Comparison of ENCODE assay signal across 8 cellular contexts in genomic region chr1:40802078-40803075, GRCh38. TPM values are rescaled to one million over a fixed set of nuclear protein-coding genes. Genes with fewer than 3 reads are reported as not detected.
DNase-seq lines count a peak whose midpoint lies in the region; ATAC-seq and TF ChIP-seq lines count a peak whose summit lies in the region.

No MANE protein-coding gene starts in this region.

- DNase-seq in CD8-positive, alpha-beta T cell: peak; percentile 69 to 88 (median 84)
- DNase-seq in GM23338 (ENCODE audit: low spot score): peak; percentile 97
- peak; percentile 67 for DNase-seq in NCI-H2107 (lab: John Stamatoyannopoulos, UW)
- DNase-seq in activated CD4-positive, alpha-beta T cell treated with anti-CD3 and anti-CD28 coated beads, Interleukin-2, amount 50 U/mL, for 4 hours: peak; percentile 80 to 83
- peak; percentile 94 for DNase-seq in ecto neural progenitor cell (ENCODE audit: low spot score)
- DNase-seq in medulla oblongata (ENCODE audit: extremely low spot score): peak; percentile 52
- peak; percentile 67 to 87 (median 74) for DNase-seq in stimulated activated CD4-positive, alpha-beta T cell treated with anti-CD3 and anti-CD28 coated beads, TNF-alpha, amount 100 ng/mL, for 48 hours (ENCODE audit: low read depth in 3 of 3)
- no peak for DNase-seq in NCI-H510A treated with DMSO at 0.1 percent for 48 hours (lab: John Stamatoyannopoulos, UW)

- peak overlapping the region; percentile 75 for H3K27ac Mint-ChIP-seq in CD8-positive, alpha-beta T cell
- no peak overlapping the region for H3K27ac Mint-ChIP-seq in GM23338

- H3K4me1 ChIP-seq in CD8-positive, alpha-beta T cell (ENCODE audit: insufficient read depth, low read length): peaks cover 28% of the 10 kb centered on the region
- H3K4me1 ChIP-seq in GM23338 (ENCODE audit: insufficient read depth): peaks cover 53% of the 10 kb centered on the region

- CTCF ChIA-PET in CD8-positive, alpha-beta T cell (lab: Charles Lee): interaction anchor here (1.0 to 1.5 kb wide), 2 partner anchors 26 to 28 kb away, joined by 3 to 8 read pairs; no protein-coding TSS in a partner anchor

- H3K4me3 ChIP-seq in CD8-positive, alpha-beta T cell (ENCODE audit: low read depth, low read length): peak overlapping the region; percentile 87
- H3K4me3 ChIP-seq in GM23338: peak overlapping the region; percentile 57

- no peaks in the 10 kb centered on the region for H3K36me3 ChIP-seq in CD8-positive, alpha-beta T cell (ENCODE audit: insufficient read depth, low read length)
- no peaks in the 10 kb centered on the region for H3K36me3 ChIP-seq in GM23338 (ENCODE audit: insufficient read depth)

- H3K9me3 ChIP-seq in CD8-positive, alpha-beta T cell (ENCODE audit: low read length): no peaks in the 10 kb centered on the region

- H3K27ac ChIP-seq in CD8-positive, alpha-beta T cell (ENCODE audit: low read depth, low read length): peak overlapping the region; percentile 49
- no peak overlapping the region for H3K27ac ChIP-seq in GM23338 (ENCODE audit: low read depth)

- H2AFZ ChIP-seq in GM23338: peak overlapping the region; percentile 91

- H3K36me3 Mint-ChIP-seq in CD8-positive, alpha-beta T cell: no peaks in the 10 kb centered on the region
- H3K36me3 Mint-ChIP-seq in GM23338 (ENCODE audit: low read depth): no peaks in the 10 kb centered on the region

- no peaks in the 10 kb centered on the region for H3K27me3 ChIP-seq in CD8-positive, alpha-beta T cell (ENCODE audit: insufficient read depth, low read length)
- peaks cover 18% of the 10 kb centered on the region; the same call in 1 of the 2 replicates for H3K27me3 ChIP-seq in GM23338 (ENCODE audit: insufficient read depth)

- peak; percentile 95 for ATAC-seq in CD8-positive, alpha-beta T cell
- peak; percentile 60 for ATAC-seq in GM23338

- peak overlapping the region; percentile 78 for H3K4me2 ChIP-seq in GM23338

- intact Hi-C loops in CD8-positive, alpha-beta T cell (cut with DNase I, micrococcal nuclease): loop anchor here (1.0 to 5.0 kb wide), 9 partner anchors 16 to 180 kb away; partner anchors contain the start of genes CITED4 (in 2 of the 2), NFYC (in 2 of the 2) and RIMS3 (in 2 of the 2)

- no peaks in the 10 kb centered on the region for H3K79me2 ChIP-seq in GM23338 (replicated peaks; ENCODE audit: insufficient read depth)

- no peaks in the 10 kb centered on the region for H4K20me1 ChIP-seq in GM23338 (replicated peaks; ENCODE audit: insufficient read depth)

- peaks cover 28% of the 10 kb centered on the region for H3K4me1 Mint-ChIP-seq in CD8-positive, alpha-beta T cell (ENCODE audit: low read depth)
- peaks cover 64% of the 10 kb centered on the region for H3K4me1 Mint-ChIP-seq in GM23338

- no peaks in the 10 kb centered on the region for H3K9me2 ChIP-seq in GM23338 (ENCODE audit: insufficient read depth)

- H3K9me3 Mint-ChIP-seq in CD8-positive, alpha-beta T cell: no peaks in the 10 kb centered on the region
- no peaks in the 10 kb centered on the region for H3K9me3 Mint-ChIP-seq in GM23338

- POLR2A ChIA-PET in CD8-positive, alpha-beta T cell (lab: Charles Lee): interaction anchor here (0.6 to 0.9 kb wide), 2 partner anchors 20 to 74 kb away, joined by 3 read pairs; no protein-coding TSS in a partner anchor

- H3K27me3 Mint-ChIP-seq in CD8-positive, alpha-beta T cell (ENCODE audit: low read depth): no peaks in the 10 kb centered on the region
- peaks cover 18% of the 10 kb centered on the region for H3K27me3 Mint-ChIP-seq in GM23338 (ENCODE audit: insufficient read depth, low read depth, poor library complexity)

- peak overlapping the region; percentile 74 for H3K4me3 Mint-ChIP-seq in CD8-positive, alpha-beta T cell
- H3K4me3 Mint-ChIP-seq in GM23338: peak overlapping the region; percentile 59

- H3F3A ChIP-seq in GM23338 (replicated peaks; ENCODE audit: low read depth): no peaks in the 10 kb centered on the region; the same call in 1 of the 2 replicates

- no peak for TF ChIP-seq CTCF in CD8-positive, alpha-beta T cell (IDR thresholded peaks at IDR 0.05)
- TF ChIP-seq CTCF in GM23338 (conservative IDR thresholded peaks at IDR 0.05; ENCODE audit: low read depth in 2 of 2): no peak

TF ChIP-seq in GM23338, 12 proteins besides CTCF, POLR2A, EP300 and RAD21:
- TF ChIP-seq EZH2phosphoT487 (IDR thresholded peaks at IDR 0.05; ENCODE audit: unreplicated experiment) (no peak), ETS1 (IDR thresholded peaks at IDR 0.05) (no peak), ZNF331 (CRISPR knock-in tag; IDR thresholded peaks at IDR 0.05; ENCODE audit: low read depth) (no peak), NANOG (IDR thresholded peaks at IDR 0.05; ENCODE audit: borderline replicate concordance) (no peak), ZNF114 (CRISPR knock-in tag; IDR thresholded peaks at IDR 0.05) (no peak), EZH2 (IDR thresholded peaks at IDR 0.05; ENCODE audit: low read depth, unreplicated experiment) (no peak), REST (IDR thresholded peaks at IDR 0.05; ENCODE audit: unreplicated experiment) (no peak), STAT1 (IDR thresholded peaks at IDR 0.05; ENCODE audit: unreplicated experiment) (no peak), POLR2AphosphoS5 (IDR thresholded peaks at IDR 0.05; ENCODE audit: low read depth) (no peak)

RNA-seq across cellular contexts. Expression of gene KCNQ4, which starts 18.8 kb away (rescaled TPM):
- total RNA-seq in CD8-positive, alpha-beta T cell: under 1 TPM; 0.31 to 0.35 TPM
- total RNA-seq in GM23338 (2014; rRNA removed; shearing (Covaris generic)): 2.9 and 3.0 TPM in 2 replicates
- 1.3 and 2.0 TPM in 2 replicates for polyA plus RNA-seq in GM23338 (2016; fragmentation: Nextera tagmentation; extraction: Ambion mirVana)

RNA-seq across cellular contexts. Expression of gene CITED4, which starts 59.8 kb away (rescaled TPM):
- total RNA-seq in CD8-positive, alpha-beta T cell: 10 to 100 TPM; 31.4 to 34.2 TPM
- total RNA-seq in GM23338 (2014; rRNA removed; shearing (Covaris generic)): 16.4 and 18.7 TPM in 2 replicates
- polyA plus RNA-seq in GM23338 (2016; fragmentation: Nextera tagmentation; extraction: Ambion mirVana): 2.9 and 7.7 TPM in 2 replicates
